In genomic region chr1:74908131-74908530, GRCh38 we compare ENCODE assay signal across 1 cellular context.
TF ChIP-seq lines count a peak whose summit lies in the region.

No MANE protein-coding gene starts in this region.

TF ChIP-seq in HepG2, 621 proteins besides CTCF, POLR2A, EP300 and RAD21 (continued from another document):
- TF ChIP-seq ARID3A (IDR thresholded peaks at IDR 0.05; ENCODE audit: low read depth, low read length) (no peak), PPARG (CRISPR knock-in tag; conservative IDR thresholded peaks at IDR 0.05) (no peak)
